10 cellular contexts compared by ENCODE assay signal in the genomic region with DNA sequence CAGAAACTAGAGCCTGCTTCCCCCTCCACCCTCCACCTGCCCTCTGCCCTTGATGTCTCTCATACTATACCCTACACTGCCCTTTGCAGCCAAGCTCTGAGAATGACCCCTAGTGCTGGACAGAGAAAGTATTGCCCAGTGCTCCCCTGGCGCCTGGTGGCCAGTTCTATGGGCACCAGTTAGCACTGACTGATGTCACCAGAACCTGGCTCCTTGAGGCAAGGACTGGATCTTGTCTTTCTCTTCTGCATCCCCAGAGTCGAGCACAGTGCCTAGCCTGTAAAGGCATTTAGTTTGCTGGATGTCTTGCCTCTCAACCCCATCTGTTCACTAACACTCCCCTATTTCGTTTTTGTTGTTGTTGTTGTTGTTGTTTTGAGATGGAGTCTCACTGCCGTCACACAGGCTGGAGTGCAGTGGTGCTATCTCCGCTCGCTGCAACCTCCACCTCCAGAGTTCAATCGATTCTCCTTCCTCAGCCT. TPM values are rescaled to one million over a fixed set of nuclear protein-coding genes. Genes with fewer than 3 reads are reported as not detected.
DNase-seq lines count a peak whose midpoint lies in the region; ATAC-seq, FAIRE-seq and TF ChIP-seq lines count a peak whose summit lies in the region.
"Had no signal": no experiment of that assay in that cellular context is flagged by ENCODE, and none has a peak within 500 bp of the region (broad histone marks: within the 10 kb centered on the region; RNA-seq: fewer than 3 reads in every experiment).

No MANE protein-coding gene starts in this region.

- H3K4me2 ChIP-seq in HCT116 (ENCODE audit: low read length) (peak overlapping the region; percentile 77), astrocyte (ENCODE audit: low read length) (peak overlapping the region; percentile 80)

- no peak for TF ChIP-seq POLR2A in HCT116 (IDR thresholded peaks at IDR 0.05; ENCODE audit: borderline replicate concordance, extremely low read depth, insufficient read depth, insufficient read length)

- H3K9me3 ChIP-seq in HCT116 (ENCODE audit: control insufficient read depth in 1 of 2, insufficient read depth in 1 of 2, low read depth in 1 of 2, low read length in 2 of 2) (no peaks in the 10 kb centered on the region), astrocyte (ENCODE audit: insufficient read depth, low read depth, low read length) (no peaks in the 10 kb centered on the region)

- H2AFZ ChIP-seq in HCT116 (ENCODE audit: low read depth, low read length, poor library complexity, severe bottlenecking), result no peak overlapping the region
- no peak overlapping the region for H2AFZ ChIP-seq in astrocyte (ENCODE audit: low read depth, low read length)

- no peak overlapping the region for H3K4me3 Mint-ChIP-seq in astrocyte (ENCODE audit: unreplicated experiment)

- peaks cover 47 to 78% of the 10 kb centered on the region in 2 experiments for H3K4me1 ChIP-seq in HCT116 (ENCODE audit: control insufficient read depth in 1 of 2, insufficient read depth in 2 of 2, low read length in 2 of 2)
- H3K4me1 ChIP-seq in astrocyte (ENCODE audit: insufficient read depth, low read length), result peaks cover 55% of the 10 kb centered on the region

- peaks cover 54% of the 10 kb centered on the region for H3K4me1 Mint-ChIP-seq in astrocyte (ENCODE audit: low read depth, unreplicated experiment)

- TF ChIP-seq CTCF in HCT116 (IDR thresholded peaks at IDR 0.05 in 2 of 3, conservative IDR thresholded peaks at IDR 0.05 in 1 of 3; ENCODE audit: borderline replicate concordance in 1 of 3, insufficient read depth in 1 of 3, low read depth in 2 of 3, low read length in 2 of 3), result peak in 2 of 3 experiments; percentile 56 to 59; a peak in 4 of 6 replicates
- TF ChIP-seq CTCF in astrocyte (IDR thresholded peaks at IDR 0.05; ENCODE audit: insufficient read depth, low read depth, low read length), result peak; percentile 7

- peaks cover 22% of the 10 kb centered on the region for H3K79me2 ChIP-seq in HCT116 (ENCODE audit: insufficient read depth, low read length)
- peaks cover 41% of the 10 kb centered on the region for H3K79me2 ChIP-seq in astrocyte (ENCODE audit: insufficient read depth, low read length)

- intact Hi-C loops in HCT116 (cut with micrococcal nuclease), result no loop called here

- H3K27ac Mint-ChIP-seq in astrocyte (ENCODE audit: unreplicated experiment), result peak overlapping the region; percentile 97

- no peak for TF ChIP-seq RAD21 in HCT116 (IDR thresholded peaks at IDR 0.05; ENCODE audit: low read depth)

- RAD21 ChIA-PET in HCT116 (lab: Charles Lee; ENCODE audit: low non-redundant PET in 1 of 2, low total read pairs in 2 of 2, uncharacterized antibody in 2 of 2, unreplicated experiment in 2 of 2), result interaction anchor here in 1 of 2 experiments (1.0 kb wide), 1 partner anchor 15 kb away, joined by 3 read pairs; no protein-coding TSS in a partner anchor

- peaks cover 13% of the 10 kb centered on the region for H3K36me3 Mint-ChIP-seq in astrocyte (ENCODE audit: low read depth, unreplicated experiment)

- H3K27ac ChIP-seq in HCT116 (ENCODE audit: low read depth, low read length) (peak overlapping the region; percentile 95), astrocyte (ENCODE audit: low read depth, low read length) (peak overlapping the region; percentile 99), substantia nigra (ENCODE audit: low read depth, low read length, poor library complexity, severe bottlenecking) (peak overlapping the region; percentile 92)

- H3K27me3 Mint-ChIP-seq in astrocyte (ENCODE audit: low read depth, unreplicated experiment), result no peaks in the 10 kb centered on the region

- POLR2A ChIA-PET in HCT116 (lab: Charles Lee), result no interaction called here

- CTCF ChIA-PET in HCT116 (lab: Charles Lee), result interaction anchor here (1.0 to 4.2 kb wide), 5 partner anchors 8 to 50 kb away, joined by 3 to 21 read pairs (median 5); no protein-coding TSS in a partner anchor

- H3K4me3 ChIP-seq in HCT116 (replicated peaks in 1 of 2; ENCODE audit: low read depth in 1 of 2, low read length in 2 of 2) (no peak overlapping the region), astrocyte (ENCODE audit: insufficient read depth, low read depth, low read length) (no peak overlapping the region)

- H3K27me3 ChIP-seq in HCT116 (ENCODE audit: insufficient read depth, low read length) (no peaks in the 10 kb centered on the region), astrocyte (ENCODE audit: insufficient read depth, low read length) (no peaks in the 10 kb centered on the region)

- H3K9me3 Mint-ChIP-seq in astrocyte (ENCODE audit: unreplicated experiment), result no peaks in the 10 kb centered on the region

- H3K36me3 ChIP-seq in HCT116 (ENCODE audit: control insufficient read depth in 1 of 2, insufficient read depth in 2 of 2, low read length in 2 of 2) (peaks cover 2 to 13% of the 10 kb centered on the region in 2 experiments; a peak in 2 of 4 replicates), astrocyte (ENCODE audit: insufficient read depth, low read length) (peaks cover 13% of the 10 kb centered on the region)

- BruUV-seq in HCT116 (replicated peaks; lab: Mats Ljungman, UMichigan), result no TSS peak

- no peaks in the 10 kb centered on the region for H4K20me1 ChIP-seq in HCT116 (ENCODE audit: insufficient read depth)
- peaks cover 33% of the 10 kb centered on the region for H4K20me1 ChIP-seq in astrocyte (ENCODE audit: insufficient read depth, low read length)

- FAIRE-seq in astrocyte (lab: Jason Lieb, UNC), result peak; percentile 13

- DNase-seq in HCT116 (ENCODE audit: low read depth, low spot score) (no peak), astrocyte (ENCODE audit: low read depth) (no peak), inferior parietal cortex (ENCODE audit: extremely low spot score) (peak; percentile 52), substantia nigra (lab: John Stamatoyannopoulos, UW) (peak in 43 of 49 donors; percentile 24 to 86 (median 62)), NCI-H2081 (lab: John Stamatoyannopoulos, UW) (no peak), epidermal melanocyte (ENCODE audit: insufficient read length, low spot score) (no peak), mucosa of gallbladder (ENCODE audit: low spot score) (no peak)
- DNase-seq in NK-92 treated with Interleukin-12 subunit alpha and Interleukin-12 subunit beta, amount 100 ng/mL, for 24 hours (lab: John Stamatoyannopoulos, UW), result no peak
- DNase-seq: foreskin melanocyte, KBM-7 had no signal

- H3K9me2 ChIP-seq in HCT116 (ENCODE audit: insufficient read depth), result no peaks in the 10 kb centered on the region

- no peak overlapping the region for H3K9ac ChIP-seq in HCT116 (ENCODE audit: low read length)
- H3K9ac ChIP-seq in astrocyte (ENCODE audit: low read length), result peak overlapping the region; percentile 87

- peak; percentile 31 for ATAC-seq in HCT116

TF ChIP-seq in HCT116, 20 proteins besides CTCF, POLR2A, EP300 and RAD21:
- peak; percentile 46 for TF ChIP-seq POLR2AphosphoS5 (IDR thresholded peaks at IDR 0.05; ENCODE audit: low read depth, low read length)
- no peak for TF ChIP-seq SIN3A (IDR thresholded peaks at IDR 0.05; ENCODE audit: low read depth)

RNA-seq across cellular contexts. Expression of a gene that starts 5.9 kb away (rescaled TPM):
- 22.1 TPM for total RNA-seq in HCT116 (2021; ENCODE audit: unreplicated experiment)
- polyA plus RNA-seq in HCT116 (2012), result 26.5 and 33.4 TPM in 2 replicates
- total RNA-seq in astrocyte, result 150 and 152 TPM in 2 replicates
- total RNA-seq in mucosa of gallbladder, result 39.4 TPM

RNA-seq across cellular contexts. Expression of a gene that starts 41.6 kb away (rescaled TPM):
- not detected for total RNA-seq in HCT116 (2021; ENCODE audit: unreplicated experiment)
- 0.49 and 0.90 TPM in 2 replicates for polyA plus RNA-seq in HCT116 (2012)
- total RNA-seq in astrocyte, result 3.0 and 3.2 TPM in 2 replicates
- 0.66 TPM for total RNA-seq in mucosa of gallbladder

RNA-seq across cellular contexts. Expression of a gene that starts 43.8 kb away (rescaled TPM):
- 51.7 TPM for total RNA-seq in HCT116 (2021; ENCODE audit: unreplicated experiment)
- 77.6 and 98.9 TPM in 2 replicates for polyA plus RNA-seq in HCT116 (2012)
- total RNA-seq in astrocyte, result 289 and 317 TPM in 2 replicates
- total RNA-seq in mucosa of gallbladder, result 524 TPM

Comparison
In these comparisons a context has a peak if more than half of its experiments do, and no peak if none do; other contexts are left out.
1. DNase-seq: peak in inferior parietal cortex (single experiment) and substantia nigra (43 of 49); none in HCT116 (single experiment), astrocyte (single experiment), NCI-H2081 (0 of 2), epidermal melanocyte (single experiment), NK-92 treated with Interleukin-12 subunit alpha and Interleukin-12 subunit beta, amount 100 ng/mL, for 24 hours (single experiment) and mucosa of gallbladder (single experiment).
2. Peak in every context shown above with its lines, with median percentiles within 50 percentile points of each other: H3K27ac ChIP-seq.